In genomic region chr18:3794537-3795348, GRCh38 we compare ENCODE assay signal across 10 cellular contexts.
DNase-seq lines count a peak whose midpoint lies in the region; ATAC-seq, FAIRE-seq and TF ChIP-seq lines count a peak whose summit lies in the region.
"Had no signal": no experiment of that assay in that cellular context is flagged by ENCODE, and none has a peak within 500 bp of the region (broad histone marks: within the 10 kb centered on the region; RNA-seq: fewer than 3 reads in every experiment).

No MANE protein-coding gene starts in this region.

- H3K4me1 Mint-ChIP-seq in endodermal cell: peaks cover 16% of the 10 kb centered on the region
- H3K4me1 Mint-ChIP-seq: activated naive CD4-positive, alpha-beta T cell treated with anti-CD3 and anti-CD28 coated beads, Interleukin-2, amount 50 U/mL, for 24 hours had no signal

- intact Hi-C loops in pancreas (cut with DNase I): no loop called here

- TF ChIP-seq CTCF in endodermal cell (conservative IDR thresholded peaks at IDR 0.05) (peak; percentile 48), pancreas (IDR thresholded peaks at IDR 0.05) (no peak)

- no peak overlapping the region for H3K4me3 ChIP-seq in endodermal cell (ENCODE audit: low read length)
- H3K4me3 ChIP-seq in pancreas: no peak overlapping the region
- H3K4me3 ChIP-seq: SJSA1 had no signal

- DNase-seq in H54 (ENCODE audit: insufficient read length, low spot score): peak; percentile 71
- DNase-seq in OCI-M1 (lab: John Stamatoyannopoulos, UW): peak; percentile 82
- DNase-seq in endodermal cell: peak; percentile 81
- peak in 1 of 6 donors; percentile 33 for DNase-seq in pancreas
- DNase-seq in activated naive CD4-positive, alpha-beta T cell (lab: John Stamatoyannopoulos, UW): no peak

- FAIRE-seq in H54 (lab: Jason Lieb, UNC) (peak; percentile 97), pancreas (lab: Jason Lieb, UNC) (no peak)

- H3K36me3 Mint-ChIP-seq in endodermal cell (ENCODE audit: low read depth): no peaks in the 10 kb centered on the region
- H3K36me3 Mint-ChIP-seq: activated naive CD4-positive, alpha-beta T cell treated with anti-CD3 and anti-CD28 coated beads, Interleukin-2, amount 50 U/mL, for 24 hours had no signal

- H3K9ac ChIP-seq in endodermal cell (ENCODE audit: extremely low read depth, low read length, poor library complexity, severe bottlenecking): no peak overlapping the region

- no peak overlapping the region for H3K4me3 Mint-ChIP-seq in endodermal cell
- H3K4me3 Mint-ChIP-seq: activated naive CD4-positive, alpha-beta T cell treated with anti-CD3 and anti-CD28 coated beads, Interleukin-2, amount 50 U/mL, for 24 hours had no signal

- H3K4me1 ChIP-seq in endodermal cell (ENCODE audit: control insufficient read depth, insufficient read depth, low read length): no peaks in the 10 kb centered on the region
- no peaks in the 10 kb centered on the region for H3K4me1 ChIP-seq in pancreas
- H3K4me1 ChIP-seq: SJSA1 had no signal

- peak in 3 of 4 donors; percentile 53 to 69 (median 63) for ATAC-seq in pancreas
- ATAC-seq in HG03460 (IDR thresholded peaks at IDR 0.05; ENCODE audit: unreplicated experiment): no peak
- ATAC-seq in GM18907 (IDR thresholded peaks at IDR 0.05; ENCODE audit: unreplicated experiment): no peak

- no peaks in the 10 kb centered on the region for H3K9me3 Mint-ChIP-seq in endodermal cell
- H3K9me3 Mint-ChIP-seq: activated naive CD4-positive, alpha-beta T cell treated with anti-CD3 and anti-CD28 coated beads, Interleukin-2, amount 50 U/mL, for 24 hours had no signal

- H3K27me3 ChIP-seq in endodermal cell (ENCODE audit: control insufficient read depth, insufficient read depth, low read length, poor library complexity, severe bottlenecking) (no peaks in the 10 kb centered on the region), pancreas (no peaks in the 10 kb centered on the region)

- TF ChIP-seq POLR2A in H54 (IDR thresholded peaks at IDR 0.05; ENCODE audit: low read depth, low read length): no peak

- H3K9me3 ChIP-seq in endodermal cell (ENCODE audit: control insufficient read depth, low read length): no peaks in the 10 kb centered on the region
- no peaks in the 10 kb centered on the region for H3K9me3 ChIP-seq in pancreas
- H3K9me3 ChIP-seq: SJSA1 had no signal

- no peak overlapping the region for H3K27ac ChIP-seq in endodermal cell (ENCODE audit: low read depth, low read length)
- H3K27ac ChIP-seq in pancreas: no peak overlapping the region
- H3K27ac ChIP-seq: HL-60, SJSA1 had no signal

- H3K36me3 ChIP-seq in endodermal cell (ENCODE audit: control insufficient read depth, insufficient read depth, low read length) (no peaks in the 10 kb centered on the region), pancreas (no peaks in the 10 kb centered on the region)
- H3K36me3 ChIP-seq: SJSA1 had no signal

- WGBS in endodermal cell (ENCODE audit: insufficient coverage in 1 of 2, insufficient read length in 1 of 2), 2 experiments: 65 to 70% methylated on average over 3 to 6 of the region's 9 CpGs
- WGBS in pancreas, 2 donors: 50 to 59% methylated on average over 9 of the region's 9 CpGs

- H3K27ac Mint-ChIP-seq in endodermal cell: no peak overlapping the region
- H3K27ac Mint-ChIP-seq: activated naive CD4-positive, alpha-beta T cell treated with anti-CD3 and anti-CD28 coated beads, Interleukin-2, amount 50 U/mL, for 24 hours had no signal

- H3K27me3 Mint-ChIP-seq in endodermal cell (ENCODE audit: insufficient read depth): no peaks in the 10 kb centered on the region

Comparison
In these comparisons a context has a peak if more than half of its experiments do, and no peak if none do; other contexts are left out.
1. DNase-seq: peak in H54 (single experiment), OCI-M1 (single experiment) and endodermal cell (single experiment); none in activated naive CD4-positive, alpha-beta T cell (0 of 4).
2. ATAC-seq: peak in pancreas (3 of 4); none in HG03460 (single experiment) and GM18907 (single experiment).